In the genomic region with DNA sequence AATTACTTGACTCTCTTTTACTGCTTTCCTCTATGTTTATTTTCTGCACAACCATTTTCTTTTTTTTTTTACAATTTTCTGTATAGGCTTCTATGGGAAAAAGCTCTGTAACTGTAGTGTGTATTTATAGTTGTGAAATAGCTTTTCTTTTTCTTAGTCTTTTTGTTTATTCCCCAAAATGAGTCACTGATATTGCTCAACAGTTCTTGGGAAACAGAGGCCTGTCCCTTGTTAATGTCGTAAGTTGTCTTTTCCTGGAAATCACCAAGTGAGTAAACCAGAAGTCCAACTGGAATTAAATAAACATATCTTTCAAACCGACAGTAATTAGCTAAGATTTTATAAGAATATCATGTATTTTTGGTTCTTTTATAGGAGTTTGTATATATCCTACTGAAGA, we compare ENCODE assay signal across 9 cellular contexts.
DNase-seq lines count a peak whose midpoint lies in the region; ATAC-seq, FAIRE-seq and TF ChIP-seq lines count a peak whose summit lies in the region.
"Had no signal": no experiment of that assay in that cellular context is flagged by ENCODE, and none has a peak within 500 bp of the region (broad histone marks: within the 10 kb centered on the region; RNA-seq: fewer than 3 reads in every experiment).

No MANE protein-coding gene starts in this region.

- FAIRE-seq in GM12892 (lab: Jason Lieb, UNC) = no peak

- H3K4me1 ChIP-seq in mesenchymal stem cell (ENCODE audit: control insufficient read depth, insufficient read depth, low read depth, low read length) = no peaks in the 10 kb centered on the region

- no peak overlapping the region for H3K23ac ChIP-seq in mesenchymal stem cell (ENCODE audit: low read length in 2 of 2)

- no peak overlapping the region for H2AFZ ChIP-seq in mesenchymal stem cell (ENCODE audit: low read depth, low read length)

- H3K27ac ChIP-seq in AG04450 (ENCODE audit: low read depth, low read length) (no peak overlapping the region), mesenchymal stem cell (ENCODE audit: low read length, poor library complexity, severe bottlenecking) (no peak overlapping the region)

- no peak for TF ChIP-seq POLR2A in GM12892 (IDR thresholded peaks at IDR 0.05; ENCODE audit: low read depth, low read length)

- no CpG with 5 or more reads among the region's 2 CpGs for WGBS in mesenchymal stem cell

- CTCF ChIA-PET in AG04450 (lab: Charles Lee) = no interaction called here

- H3K9ac ChIP-seq in mesenchymal stem cell (ENCODE audit: low read length) = peak overlapping the region; percentile 63

- peak; percentile 91 for DNase-seq in AG04450 (ENCODE audit: low read depth, low spot score)
- DNase-seq in NCI-H226 = peak; percentile 78
- peak; percentile 20 for DNase-seq in dermis blood vessel endothelial cell
- DNase-seq in mesenchymal stem cell = peak; percentile 100
- no peak for DNase-seq in NCI-H2196 treated with DMSO at 0.1 percent for 48 hours (lab: John Stamatoyannopoulos, UW; ENCODE audit: unreplicated experiment)
- no peak for DNase-seq in activated CD4-positive, CD25-positive, alpha-beta regulatory T cell treated with anti-CD3 and anti-CD28 coated beads, Interleukin-2, amount 50 U/mL, for 72 hours
- no peak for DNase-seq in GM12892 (ENCODE audit: insufficient read length)
- DNase-seq: CD4-positive, CD25-positive, alpha-beta regulatory T cell had no signal

- no peaks in the 10 kb centered on the region for H3K36me3 ChIP-seq in mesenchymal stem cell (ENCODE audit: control insufficient read depth in 1 of 2, insufficient read depth in 2 of 2, low read depth in 1 of 2, low read length in 2 of 2)

- no peak for ATAC-seq in HG03159 (IDR thresholded peaks at IDR 0.05; ENCODE audit: unreplicated experiment)

- H2BK120ac ChIP-seq in mesenchymal stem cell (ENCODE audit: low read depth, low read length) = no peak overlapping the region

- H4K8ac ChIP-seq in mesenchymal stem cell (ENCODE audit: low read length) = no peak overlapping the region

- no peaks in the 10 kb centered on the region for H3K79me1 ChIP-seq in mesenchymal stem cell (replicated peaks; ENCODE audit: low read length, poor library complexity, severe bottlenecking)

- H3K9me3 ChIP-seq in AG04450 (ENCODE audit: control insufficient read depth, insufficient read depth, low read length) = no peaks in the 10 kb centered on the region
- H3K9me3 ChIP-seq in mesenchymal stem cell (ENCODE audit: control insufficient read depth, low read length) = no peaks in the 10 kb centered on the region

- H3K14ac ChIP-seq in mesenchymal stem cell (ENCODE audit: low read length in 2 of 2) = no peak overlapping the region

- no peak overlapping the region for H2BK12ac ChIP-seq in mesenchymal stem cell (ENCODE audit: low read length in 2 of 2)

- H2AK5ac ChIP-seq in mesenchymal stem cell (ENCODE audit: low read length, severe bottlenecking) = no peak overlapping the region

- H2BK5ac ChIP-seq in mesenchymal stem cell (ENCODE audit: low read depth, low read length, poor library complexity, severe bottlenecking) = no peak overlapping the region

- H3K27me3 ChIP-seq in AG04450 (ENCODE audit: control insufficient read depth, insufficient read depth, low read length) = no peaks in the 10 kb centered on the region
- H3K27me3 ChIP-seq in mesenchymal stem cell (ENCODE audit: control insufficient read depth in 1 of 2, insufficient read depth in 1 of 2, low read length in 2 of 2) = no peaks in the 10 kb centered on the region

- no peak overlapping the region for H3K4me2 ChIP-seq in mesenchymal stem cell (ENCODE audit: low read length, poor library complexity, severe bottlenecking)

- H3K4me3 ChIP-seq in AG04450 (ENCODE audit: low read depth, low read length) (no peak overlapping the region), mesenchymal stem cell (ENCODE audit: insufficient read depth in 1 of 2, low read depth in 1 of 2, low read length in 2 of 2) (no peak overlapping the region)

- no peak overlapping the region for H4K91ac ChIP-seq in mesenchymal stem cell (ENCODE audit: low read length)

- H3K18ac ChIP-seq in mesenchymal stem cell (ENCODE audit: low read depth in 1 of 2, low read length in 2 of 2) = no peak overlapping the region

- no peak overlapping the region for H2BK15ac ChIP-seq in mesenchymal stem cell (ENCODE audit: low read depth, poor library complexity, severe bottlenecking)

- no peak for TF ChIP-seq CTCF in AG04450 (IDR thresholded peaks at IDR 0.05; ENCODE audit: low read depth, low read length)

- no peak overlapping the region for H3K4ac ChIP-seq in mesenchymal stem cell (ENCODE audit: low read depth in 1 of 2, low read length in 2 of 2)

- POLR2A ChIA-PET in AG04450 (lab: Yijun Ruan, JAX) = interaction anchor here (0.6 kb wide), 3 partner anchors 55 to 307 kb away, joined by 3 to 4 read pairs (median 3); no protein-coding TSS in a partner anchor

Comparison
In these comparisons a context has a peak if more than half of its experiments do, and no peak if none do; other contexts are left out.
1. DNase-seq: peak in AG04450 (single experiment), NCI-H226 (single experiment), dermis blood vessel endothelial cell (single experiment) and mesenchymal stem cell (single experiment); none in NCI-H2196 treated with DMSO at 0.1 percent for 48 hours (single experiment), activated CD4-positive, CD25-positive, alpha-beta regulatory T cell treated with anti-CD3 and anti-CD28 coated beads, Interleukin-2, amount 50 U/mL, for 72 hours (single experiment) and GM12892 (single experiment).